ENCODE assay signal across 25 cellular contexts in the genomic region with DNA sequence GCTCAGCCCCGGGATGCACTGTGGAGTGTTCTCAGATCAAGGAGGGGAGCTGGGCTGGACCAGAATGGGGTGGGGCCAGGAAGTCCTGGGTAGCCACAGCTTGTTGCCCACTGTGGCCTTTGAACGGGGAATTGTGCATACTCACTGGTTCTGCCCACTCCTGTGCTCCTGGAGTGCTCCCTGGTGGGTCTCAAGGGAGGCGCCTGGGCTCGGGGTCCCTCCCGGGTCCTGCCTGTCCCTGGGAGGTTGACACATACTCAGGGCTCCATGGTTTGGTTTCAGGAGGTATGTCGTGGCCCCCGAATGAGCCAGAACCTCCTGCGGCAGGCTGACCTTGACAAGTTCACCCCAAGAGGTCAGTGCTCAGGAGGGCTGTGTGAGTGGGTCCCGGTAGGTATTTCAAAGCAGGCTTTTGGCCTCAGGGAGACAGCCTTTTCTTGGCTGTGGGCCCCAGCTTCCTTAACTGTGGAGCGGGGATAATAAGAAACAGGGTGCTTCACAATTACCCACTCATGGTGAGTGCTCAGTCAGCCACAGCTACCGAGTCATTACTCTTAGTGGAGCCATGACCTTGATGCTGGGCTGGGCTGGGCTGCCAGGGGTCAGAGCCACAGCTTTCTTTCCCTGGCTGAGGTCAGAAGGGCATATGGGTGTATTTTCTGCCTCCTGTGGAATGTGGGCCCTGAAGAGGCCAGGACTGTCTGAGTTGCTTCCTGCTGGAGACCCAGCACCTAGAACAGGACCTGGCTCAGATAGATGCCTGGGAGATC. TPM values are rescaled to one million over a fixed set of nuclear protein-coding genes. Genes with fewer than 3 reads are reported as not detected.
A peak's percentile ranks its signal among the peaks of the same experiment; 100 is the strongest.
DNase-seq lines count a peak whose midpoint lies in the region; ATAC-seq and TF ChIP-seq lines count a peak whose summit lies in the region.
"Had no signal": no experiment of that assay in that cellular context is flagged by ENCODE, and none has a peak within 500 bp of the region (broad histone marks: within the 10 kb centered on the region; RNA-seq: fewer than 3 reads in every experiment).

No MANE protein-coding gene starts in this region.

- H3K36me3 Mint-ChIP-seq in activated T-helper 17 cell treated with anti-CD3 and anti-CD28 coated beads, Interleukin-2, amount 50 U/mL, for 72 hours (ENCODE audit: low read depth): no peaks in the 10 kb centered on the region

- H3K4me3 Mint-ChIP-seq in stimulated activated naive CD8-positive, alpha-beta T cell treated with anti-CD3 and anti-CD28 coated beads, Interleukin-15, amount 100 ng/mL, for 72 hours: no peak overlapping the region
- no peak overlapping the region for H3K4me3 Mint-ChIP-seq in activated T-helper 17 cell treated with anti-CD3 and anti-CD28 coated beads, Interleukin-2, amount 50 U/mL, for 72 hours
- H3K4me3 Mint-ChIP-seq: endodermal cell, memory B cell had no signal

- H3K27me3 Mint-ChIP-seq in stimulated activated naive CD8-positive, alpha-beta T cell treated with anti-CD3 and anti-CD28 coated beads, Interleukin-15, amount 100 ng/mL, for 72 hours: no peaks in the 10 kb centered on the region
- H3K27me3 Mint-ChIP-seq in activated T-helper 17 cell treated with anti-CD3 and anti-CD28 coated beads, Interleukin-2, amount 50 U/mL, for 72 hours: no peaks in the 10 kb centered on the region
- H3K27me3 Mint-ChIP-seq: memory B cell had no signal

- H3K27me3 ChIP-seq in right lobe of liver: no peaks in the 10 kb centered on the region
- H3K27me3 ChIP-seq: BLaER1 treated with 17β-estradiol and CSF1 and Interleukin-3, amounts not matched to agents 10 nM and 100 nM; esophagus muscularis mucosa; gastrocnemius medialis had no signal

- TF ChIP-seq CTCF in right lobe of liver (IDR thresholded peaks at IDR 0.05) (no peak), GM10248 (IDR thresholded peaks at IDR 0.05; ENCODE audit: control extremely low read depth, extremely low read depth, low read depth, missing control alignments) (no peak)

- H3K4me1 Mint-ChIP-seq in stimulated activated naive CD8-positive, alpha-beta T cell treated with anti-CD3 and anti-CD28 coated beads, Interleukin-15, amount 100 ng/mL, for 72 hours: no peaks in the 10 kb centered on the region
- H3K4me1 Mint-ChIP-seq in activated T-helper 17 cell treated with anti-CD3 and anti-CD28 coated beads, Interleukin-2, amount 50 U/mL, for 72 hours: no peaks in the 10 kb centered on the region
- H3K4me1 Mint-ChIP-seq: endodermal cell had no signal

- intact Hi-C loops in right lobe of liver (cut with DNase I): no loop called here

- 40% methylated on average over 1 of the region's 11 CpGs for WGBS in right lobe of liver (ENCODE audit: insufficient coverage, low coverage, low lambda C conversion rate, missing lambda C conversion rate)

- H3K9me3 ChIP-seq in right lobe of liver: no peaks in the 10 kb centered on the region
- H3K9me3 ChIP-seq: BLaER1 treated with 17β-estradiol and CSF1 and Interleukin-3, amounts not matched to agents 10 nM and 100 nM; esophagus muscularis mucosa; gastrocnemius medialis had no signal

- H3K27ac Mint-ChIP-seq in stimulated activated naive CD8-positive, alpha-beta T cell treated with anti-CD3 and anti-CD28 coated beads, Interleukin-15, amount 100 ng/mL, for 72 hours: peak overlapping the region in 1 of 2 donors; percentile 42
- H3K27ac Mint-ChIP-seq in activated T-helper 17 cell treated with anti-CD3 and anti-CD28 coated beads, Interleukin-2, amount 50 U/mL, for 72 hours: peak overlapping the region; percentile 24
- H3K27ac Mint-ChIP-seq: endodermal cell, memory B cell had no signal

- H3K4me1 ChIP-seq in right lobe of liver: peaks cover 0 to 23% (median 10%) of the 10 kb centered on the region in 4 donors

- no peak for DNase-seq in stimulated activated naive CD8-positive, alpha-beta T cell treated with anti-CD3 and anti-CD28 coated beads, Interleukin-15, Interleukin-2, amounts not matched to agents 100 U/mL and 50 U/mL, for 24 hours
- DNase-seq in stimulated activated naive CD8-positive, alpha-beta T cell treated with anti-CD3 and anti-CD28 coated beads, Interleukin-15, amount 100 ng/mL, for 72 hours: no peak
- DNase-seq in right lobe of liver (peak in 2 of 3 donors; percentile 44 to 56), GM10248 (ENCODE audit: extremely low spot score) (no peak), substantia nigra (lab: John Stamatoyannopoulos, UW) (no peak), NCI-H524 treated with DMSO at 0.1 percent for 48 hours (lab: John Stamatoyannopoulos, UW) (no peak)
- DNase-seq in stimulated activated naive CD4-positive, alpha-beta T cell treated with Interleukin-2 at 50 U/mL for 16 hours (lab: John Stamatoyannopoulos, UW): no peak
- DNase-seq: activated CD4-positive, alpha-beta T cell treated with anti-CD3 and anti-CD28 coated beads for 4 hours; activated naive CD4-positive, alpha-beta T cell treated with Interleukin-2 at 50 U/mL for 16 hours; activated T-cell treated with anti-CD3 and anti-CD28 coated beads, Interleukin-2, amount 50 U/mL, for 48 hours; Calu3; endodermal cell; gastrocnemius medialis; hypothalamus; NCI-H1092 treated with DMSO at 0.1 percent for 48 hours; NCI-H2081 treated with DMSO at 0.1 percent for 48 hours; NCI-H446 treated with DMSO at 0.1 percent for 48 hours; occipital lobe; retina; T-helper 2 cell had no signal

- peak; percentile 15 for ATAC-seq in stimulated activated naive CD8-positive, alpha-beta T cell treated with anti-CD3 and anti-CD28 coated beads, Interleukin-15, Interleukin-2, amounts not matched to agents 100 U/mL and 50 U/mL, for 24 hours
- no peak for ATAC-seq in stimulated activated naive CD8-positive, alpha-beta T cell treated with anti-CD3 and anti-CD28 coated beads, Interleukin-15, amount 100 ng/mL, for 72 hours
- no peak for ATAC-seq in activated T-helper 17 cell treated with anti-CD3 and anti-CD28 coated beads, Interleukin-2, amount 50 U/mL, for 72 hours (replicated peaks)
- ATAC-seq in right lobe of liver: peak; percentile 59 to 78 (median 70)
- ATAC-seq: gastrocnemius medialis, GM12878 had no signal

- H3K27ac ChIP-seq in right lobe of liver (no peak overlapping the region), substantia nigra (ENCODE audit: low read depth, low read length, poor library complexity, severe bottlenecking) (no peak overlapping the region)
- H3K27ac ChIP-seq: esophagus muscularis mucosa, gastrocnemius medialis had no signal

- no peak for TF ChIP-seq POLR2A in right lobe of liver (IDR thresholded peaks at IDR 0.05)

- CTCF ChIA-PET in GM10248 (lab: Yijun Ruan, JAX): interaction anchor here (1.0 to 1.4 kb wide), 2 partner anchors 15 to 17 kb away, joined by 4 to 6 read pairs; no protein-coding TSS in a partner anchor

- POLR2A ChIA-PET in GM10248 (lab: Yijun Ruan, JAX): no interaction called here

- no peaks in the 10 kb centered on the region for H3K36me3 ChIP-seq in right lobe of liver
- H3K36me3 ChIP-seq: gastrocnemius medialis had no signal

- H3K4me3 ChIP-seq in right lobe of liver: no peak overlapping the region
- H3K4me3 ChIP-seq: BLaER1 treated with 17β-estradiol and CSF1 and Interleukin-3, amounts not matched to agents 10 nM and 100 nM; esophagus muscularis mucosa; gastrocnemius medialis; GM12878 had no signal

- no peaks in the 10 kb centered on the region for H3K9me3 Mint-ChIP-seq in stimulated activated naive CD8-positive, alpha-beta T cell treated with anti-CD3 and anti-CD28 coated beads, Interleukin-15, amount 100 ng/mL, for 72 hours
- no peaks in the 10 kb centered on the region for H3K9me3 Mint-ChIP-seq in activated T-helper 17 cell treated with anti-CD3 and anti-CD28 coated beads, Interleukin-2, amount 50 U/mL, for 72 hours
- H3K9me3 Mint-ChIP-seq: endodermal cell, memory B cell had no signal

RNA-seq across cellular contexts. Expression of a gene that starts 7.6 kb away (rescaled TPM):
- 10 to 100 TPM; 17.2 to 26.5 TPM for total RNA-seq in activated T-helper 17 cell treated with anti-CD3 and anti-CD28 coated beads, Interleukin-2, amount 50 U/mL, for 72 hours
- 10 to 100 TPM in 2 of 6 experiments, 1 to 10 TPM in 4; 1.6 to 11.2 (median 8.1) TPM for total RNA-seq in right lobe of liver

RNA-seq across cellular contexts. Expression of a gene that starts 36.1 kb away (rescaled TPM):
- 10 to 100 TPM; 22.8 to 25.2 TPM for total RNA-seq in activated T-helper 17 cell treated with anti-CD3 and anti-CD28 coated beads, Interleukin-2, amount 50 U/mL, for 72 hours
- 100 to 1,000 TPM in 4 of 6 experiments, 10 to 100 TPM in 2; 75.1 to 320 (median 178) TPM for total RNA-seq in right lobe of liver

RNA-seq across cellular contexts. Expression of a gene that starts 45.3 kb away (rescaled TPM):
- total RNA-seq in activated T-helper 17 cell treated with anti-CD3 and anti-CD28 coated beads, Interleukin-2, amount 50 U/mL, for 72 hours: 100 to 1,000 TPM in 1 of 2 donors, 10 to 100 TPM in 1; 81.1 to 106 TPM
- total RNA-seq in right lobe of liver: 10 to 100 TPM; 14.1 to 25.2 (median 20.7) TPM

Comparison
In these comparisons a context has a peak if more than half of its experiments do, and no peak if none do; other contexts are left out.
1. ATAC-seq: peak in stimulated activated naive CD8-positive, alpha-beta T cell treated with anti-CD3 and anti-CD28 coated beads, Interleukin-15, Interleukin-2, amounts not matched to agents 100 U/mL and 50 U/mL, for 24 hours (single experiment) and right lobe of liver (4 of 4); none in stimulated activated naive CD8-positive, alpha-beta T cell treated with anti-CD3 and anti-CD28 coated beads, Interleukin-15, amount 100 ng/mL, for 72 hours (single experiment) and activated T-helper 17 cell treated with anti-CD3 and anti-CD28 coated beads, Interleukin-2, amount 50 U/mL, for 72 hours (single experiment).
2. DNase-seq: peak in right lobe of liver (2 of 3); none in stimulated activated naive CD8-positive, alpha-beta T cell treated with anti-CD3 and anti-CD28 coated beads, Interleukin-15, Interleukin-2, amounts not matched to agents 100 U/mL and 50 U/mL, for 24 hours (single experiment), stimulated activated naive CD8-positive, alpha-beta T cell treated with anti-CD3 and anti-CD28 coated beads, Interleukin-15, amount 100 ng/mL, for 72 hours (0 of 2), GM10248 (single experiment), stimulated activated naive CD4-positive, alpha-beta T cell treated with Interleukin-2 at 50 U/mL for 16 hours (single experiment), substantia nigra (0 of 49) and NCI-H524 treated with DMSO at 0.1 percent for 48 hours (single experiment).